ENCODE assay signal across 8 cellular contexts in the genomic region with DNA sequence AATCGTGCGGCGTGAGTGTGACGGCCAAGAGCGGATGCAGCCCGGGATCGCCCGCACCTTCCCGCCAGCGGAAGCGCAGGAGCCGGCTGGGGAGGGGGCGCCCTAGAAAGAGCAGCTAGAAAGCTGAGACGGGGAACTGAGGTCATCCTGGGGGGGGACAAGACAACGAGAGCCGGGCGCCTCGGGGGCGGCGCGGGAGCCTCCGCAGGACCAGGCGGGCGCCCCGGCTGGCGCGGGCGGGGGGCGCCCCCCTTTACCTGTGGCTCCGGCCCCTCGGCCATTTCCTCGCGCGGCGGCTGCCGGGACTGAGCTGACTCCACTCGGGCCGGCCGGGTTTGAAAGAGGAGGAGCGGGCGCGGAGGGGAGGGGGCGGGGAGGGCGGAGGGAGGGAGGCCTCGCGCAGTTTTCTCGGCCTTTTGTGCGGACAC. TPM values are rescaled to one million over a fixed set of nuclear protein-coding genes. Genes with fewer than 3 reads are reported as not detected.
DNase-seq lines count a peak whose midpoint lies in the region; ATAC-seq and TF ChIP-seq lines count a peak whose summit lies in the region.
"Not testable (repeated sequence)": the region's sequence is repeated elsewhere in the genome, so short reads cannot be mapped to it uniquely, and the experiment has no call there.

No MANE protein-coding gene starts in this region.

- peak overlapping the region; percentile 82 to 91 for H3K4me3 Mint-ChIP-seq in CD14-positive monocyte
- H3K4me3 Mint-ChIP-seq in activated T-helper 17 cell treated with anti-CD3 and anti-CD28 coated beads, Interleukin-2, amount 50 U/mL, for 72 hours: peak overlapping the region; percentile 86

- peak overlapping the region; percentile 83 for H2AFZ ChIP-seq in PC-9

- H3K4me1 ChIP-seq in PC-9 (replicated peaks; ENCODE audit: insufficient read depth): peaks cover 33% of the 10 kb centered on the region

- peaks cover 45% of the 10 kb centered on the region for H3K79me2 ChIP-seq in PC-9 (ENCODE audit: low read depth)

- ATAC-seq in HG03565 (IDR thresholded peaks at IDR 0.05; ENCODE audit: unreplicated experiment): peak; percentile 14
- ATAC-seq in activated T-helper 17 cell treated with anti-CD3 and anti-CD28 coated beads, Interleukin-2, amount 50 U/mL, for 72 hours (replicated peaks): peak; percentile 58

- not testable (repeated sequence) for BruUV-seq in PC-9 (replicated peaks; lab: Mats Ljungman, UMichigan)

- not testable (repeated sequence) for H3K27ac ChIP-seq in PC-9

- not testable (repeated sequence) for H3K9me2 ChIP-seq in PC-9 (ENCODE audit: insufficient read depth)

- not testable (repeated sequence) for TF ChIP-seq POLR2A in lower leg skin (IDR thresholded peaks at IDR 0.05)

- not testable (repeated sequence) for H3K9me3 Mint-ChIP-seq in CD14-positive monocyte; activated T-helper 17 cell treated with anti-CD3 and anti-CD28 coated beads, Interleukin-2, amount 50 U/mL, for 72 hours

- not testable (repeated sequence) for DNase-seq in CD14-positive monocyte (ENCODE audit: low spot score); epithelial cell of proximal tubule (ENCODE audit: low read depth)
- DNase-seq in GM20000 (ENCODE audit: low spot score) (peak; percentile 83), PC-9 (peak in 1 of 2 experiments; percentile 60), lower leg skin (ENCODE audit: low spot score in 2 of 2) (peak; percentile 54 to 93)
- peak; percentile 28 to 29 for DNase-seq in stimulated activated CD4-positive, alpha-beta T cell treated with anti-CD3 and anti-CD28 coated beads, Interleukin-15, amount 100 ng/mL, for 48 hours (ENCODE audit: low read depth in 2 of 2)

- H4K20me1 ChIP-seq in PC-9 (ENCODE audit: insufficient read depth): not testable (repeated sequence)

- peak overlapping the region; percentile 99 for H3K4me2 ChIP-seq in PC-9

- not testable (repeated sequence) for H3K9me3 ChIP-seq in PC-9 (ENCODE audit: insufficient read depth, low read depth)

- 0% methylated on average over 14 to 45 of the region's 48 CpGs for WGBS in lower leg skin, 2 donors

- H3K36me3 Mint-ChIP-seq in CD14-positive monocyte; activated T-helper 17 cell treated with anti-CD3 and anti-CD28 coated beads, Interleukin-2, amount 50 U/mL, for 72 hours (ENCODE audit: low read depth): not testable (repeated sequence)

- intact Hi-C loops in CD14-positive monocyte (cut with micrococcal nuclease); lower leg skin (cut with DNase I; ENCODE audit: low total_unique reads): not testable (repeated sequence)
- intact Hi-C loops in PC-9 (cut with micrococcal nuclease; ENCODE audit: unreplicated experiment): loop anchor here (1.0 kb wide), 1 partner anchor 255 kb away; no protein-coding TSS in a partner anchor

- not testable (repeated sequence) for H3K27me3 ChIP-seq in PC-9 (ENCODE audit: insufficient read depth, low read depth)

- H3K4me3 ChIP-seq in PC-9 (peak overlapping the region; percentile 98), epithelial cell of proximal tubule (ENCODE audit: low read depth, low read length) (peak overlapping the region; percentile 81), lower leg skin (ENCODE audit: low read depth, poor library complexity, severe bottlenecking) (peak overlapping the region; percentile 60)

- POLR2A ChIA-PET in PC-9 (lab: Charles Lee; ENCODE audit: unreplicated experiment): interaction anchor here (0.6 to 0.8 kb wide), 7 partner anchors 36 to 297 kb away, joined by 4 to 9 read pairs (median 6); a partner anchor contains a TSS

- CTCF ChIA-PET in PC-9 (lab: Charles Lee): interaction anchor here (0.6 kb wide), 1 partner anchor 354 kb away, joined by 5 read pairs; no protein-coding TSS in a partner anchor

- peak overlapping the region; percentile 33 to 91 (median 84) for H3K27ac Mint-ChIP-seq in CD14-positive monocyte
- H3K27ac Mint-ChIP-seq in activated T-helper 17 cell treated with anti-CD3 and anti-CD28 coated beads, Interleukin-2, amount 50 U/mL, for 72 hours: not testable (repeated sequence)

- H3K27me3 Mint-ChIP-seq in CD14-positive monocyte (ENCODE audit: low read depth in 3 of 3); activated T-helper 17 cell treated with anti-CD3 and anti-CD28 coated beads, Interleukin-2, amount 50 U/mL, for 72 hours: not testable (repeated sequence)

- peaks cover 68% of the 10 kb centered on the region for H3K4me1 Mint-ChIP-seq in CD14-positive monocyte
- peaks cover 15% of the 10 kb centered on the region for H3K4me1 Mint-ChIP-seq in activated T-helper 17 cell treated with anti-CD3 and anti-CD28 coated beads, Interleukin-2, amount 50 U/mL, for 72 hours

- TF ChIP-seq CTCF in CD14-positive monocyte (IDR thresholded peaks at IDR 0.05); GM20000 (IDR thresholded peaks at IDR 0.05; ENCODE audit: extremely low read depth, missing control alignments); PC-9 (conservative IDR thresholded peaks at IDR 0.05); epithelial cell of proximal tubule (conservative IDR thresholded peaks at IDR 0.05; ENCODE audit: low read depth, low read length); lower leg skin (IDR thresholded peaks at IDR 0.05): not testable (repeated sequence)

- H3F3A ChIP-seq in PC-9 (ENCODE audit: insufficient read depth, low read depth): peaks cover 28% of the 10 kb centered on the region; the same call in 1 of the 2 replicates

- not testable (repeated sequence) for H3K36me3 ChIP-seq in PC-9 (ENCODE audit: low read depth)

RNA-seq across cellular contexts. Expression of a gene that starts 56.8 kb away (rescaled TPM):
- polyA plus RNA-seq in CD14-positive monocyte: not detected
- total RNA-seq in PC-9 (2021) (0.18 and 0.22 TPM in 2 replicates), epithelial cell of proximal tubule (0.07 TPM in 1 of 2 replicates, not detected in the other), lower leg skin (1 to 10 TPM in 1 of 4 donors, under 1 TPM in 2, not detected in 1; 0.29 to 1.4 (median 0.46) TPM)
- total RNA-seq in activated T-helper 17 cell treated with anti-CD3 and anti-CD28 coated beads, Interleukin-2, amount 50 U/mL, for 72 hours: not detected
